21 cellular contexts compared by ENCODE assay signal in the genomic region with DNA sequence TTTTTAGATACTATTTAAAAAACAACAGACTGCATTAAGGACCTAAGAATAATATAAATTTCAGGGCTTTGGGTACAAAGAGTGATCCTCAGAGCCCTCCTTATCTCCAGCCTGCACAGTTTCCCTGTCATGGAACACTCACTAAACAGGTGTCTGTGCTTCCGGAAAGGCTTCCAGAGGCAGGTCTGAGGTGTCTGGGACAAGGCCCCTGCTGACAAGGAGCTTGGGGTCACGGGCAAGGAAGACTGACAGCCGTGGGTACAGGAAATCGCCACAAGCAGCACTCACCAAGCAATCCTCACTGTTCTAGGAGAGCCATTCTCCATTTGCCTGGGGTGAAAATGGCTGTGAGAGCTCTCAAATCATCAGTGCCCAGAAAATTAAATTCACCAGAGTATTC.
DNase-seq lines count a peak whose midpoint lies in the region; ATAC-seq, FAIRE-seq and TF ChIP-seq lines count a peak whose summit lies in the region.
"Had no signal": no experiment of that assay in that cellular context is flagged by ENCODE, and none has a peak within 500 bp of the region (broad histone marks: within the 10 kb centered on the region; RNA-seq: fewer than 3 reads in every experiment).

No MANE protein-coding gene starts in this region.

- H3K4me1 ChIP-seq in H1 (replicated peaks in 1 of 4; ENCODE audit: control insufficient read depth in 3 of 4, insufficient read depth in 4 of 4, low read length in 3 of 4) (peaks cover 2 to 19% (median 6%) of the 10 kb centered on the region in 4 experiments; a peak in 6 of 7 replicates), esophagus squamous epithelium (peaks cover 4 to 34% (median 4%) of the 10 kb centered on the region in 3 donors), HepG2 (ENCODE audit: insufficient read depth, low read length) (no peaks in the 10 kb centered on the region)
- H3K4me1 ChIP-seq: HAP-1 had no signal

- no peaks in the 10 kb centered on the region for H3K36me3 ChIP-seq in H1 (ENCODE audit: control insufficient read depth in 2 of 4, insufficient read depth in 4 of 4, low read length in 3 of 4)
- H3K36me3 ChIP-seq in esophagus squamous epithelium = no peaks in the 10 kb centered on the region
- no peaks in the 10 kb centered on the region for H3K36me3 ChIP-seq in HepG2 (replicated peaks in 1 of 2; ENCODE audit: control insufficient read depth in 1 of 2, insufficient read depth in 2 of 2, low read length in 2 of 2)
- H3K36me3 ChIP-seq: BLaER1 treated with 17β-estradiol and CSF1 and Interleukin-3, amounts not matched to agents 10 nM and 100 nM; HAP-1 had no signal

- no peak overlapping the region for H2AK5ac ChIP-seq in H1 (ENCODE audit: low read depth, low read length)

- peak; percentile 18 for DNase-seq in DMS79 treated with DMSO at 0.1 percent for 48 hours (lab: John Stamatoyannopoulos, UW)
- no peak for DNase-seq in DMS79 (lab: John Stamatoyannopoulos, UW)
- DNase-seq in H1 (ENCODE audit: low read depth in 1 of 2, low spot score in 2 of 2) = no peak
- DNase-seq in pulmonary artery endothelial cell (ENCODE audit: low read depth, low spot score) = peak; percentile 11
- peak; percentile 22 for DNase-seq in ureter (ENCODE audit: low spot score)
- DNase-seq in esophagus squamous epithelium (lab: John Stamatoyannopoulos, UW) = no peak
- DNase-seq in omental fat pad (ENCODE audit: low spot score) = no peak
- DNase-seq in HepG2 (ENCODE audit: low spot score) = no peak
- DNase-seq: CD4-positive, alpha-beta T cell; CD8-positive, alpha-beta memory T cell; DMS 273 treated with DMSO at 0.1 percent for 48 hours; DND-41; GM23248; HFFc6 had no signal

- H2BK20ac ChIP-seq in H1 (ENCODE audit: low read length) = no peak overlapping the region

- H4K20me1 ChIP-seq in H1 (replicated peaks in 1 of 2; ENCODE audit: control insufficient read depth in 1 of 2, insufficient read depth in 2 of 2, low read length in 2 of 2) = no peaks in the 10 kb centered on the region
- no peaks in the 10 kb centered on the region for H4K20me1 ChIP-seq in HepG2 (ENCODE audit: insufficient read depth, low read length)

- H3K27ac ChIP-seq in H1 (ENCODE audit: low read depth, low read length) = no peak overlapping the region
- no peak overlapping the region for H3K27ac ChIP-seq in esophagus squamous epithelium
- H3K27ac ChIP-seq in HepG2 (ENCODE audit: extremely low read length, insufficient read depth, low read length) = no peak overlapping the region
- H3K27ac ChIP-seq: 22Rv1; BLaER1 treated with 17β-estradiol and CSF1 and Interleukin-3, amounts not matched to agents 10 nM and 100 nM; GM23248 had no signal

- H3K79me2 ChIP-seq in H1 (ENCODE audit: control insufficient read depth in 1 of 2, insufficient read depth in 2 of 2, low read length in 2 of 2) (no peaks in the 10 kb centered on the region), HepG2 (ENCODE audit: insufficient read depth, low read length) (no peaks in the 10 kb centered on the region)

- no peak overlapping the region for H3K18ac ChIP-seq in H1 (ENCODE audit: extremely low read depth, low read length)

- in situ Hi-C loops in HepG2 (cut with HindIII; ENCODE audit: extremely low pct_ligation_motif_present, low pct_unique_long_range_greater_than_20kb) = no loop called here

- FAIRE-seq in H1 (lab: Jason Lieb, UNC) (no peak), HepG2 (lab: Jason Lieb, UNC) (no peak)
- FAIRE-seq: A204.1, D721Med, G401.6, GM12892 had no signal

- H3K23ac ChIP-seq in H1 (ENCODE audit: insufficient read length) = no peak overlapping the region

- TF ChIP-seq EP300 in H1 (IDR thresholded peaks at IDR 0.05; ENCODE audit: borderline replicate concordance in 1 of 2, low read depth in 2 of 2, low read length in 2 of 2) (no peak), HepG2 (IDR thresholded peaks at IDR 0.05; ENCODE audit: low read depth in 2 of 2, low read length in 2 of 2) (no peak), HepG2 (CRISPR knock-in tag; IDR thresholded peaks at IDR 0.05; ENCODE audit: borderline replicate concordance) (no peak)

- H3K4me2 ChIP-seq in H1 (ENCODE audit: insufficient read depth in 1 of 2, low read depth in 2 of 2, low read length in 2 of 2) (no peak overlapping the region), HepG2 (ENCODE audit: low read depth, low read length) (no peak overlapping the region)

- no peaks in the 10 kb centered on the region for H3K9me3 ChIP-seq in H1 (ENCODE audit: insufficient read depth in 2 of 2, low read depth in 1 of 2, low read length in 1 of 2)
- peaks cover 0 to 4% (median 0%) of the 10 kb centered on the region in 3 donors for H3K9me3 ChIP-seq in esophagus squamous epithelium
- no peaks in the 10 kb centered on the region for H3K9me3 ChIP-seq in HepG2 (ENCODE audit: low read length)
- H3K9me3 ChIP-seq: HAP-1 had no signal

- H3K23me2 ChIP-seq in H1 (ENCODE audit: low read depth, low read length) = no peaks in the 10 kb centered on the region

- TF ChIP-seq CTCF in H1 (IDR thresholded peaks at IDR 0.05; ENCODE audit: control extremely low read depth in 1 of 3, insufficient read depth in 1 of 3, low read depth in 1 of 3, low read length in 3 of 3) (no peak), esophagus squamous epithelium (IDR thresholded peaks at IDR 0.05) (no peak), omental fat pad (IDR thresholded peaks at IDR 0.05) (no peak), HepG2 (CRISPR knock-in tag; IDR thresholded peaks at IDR 0.05) (no peak)

- H3K4me3 ChIP-seq in H1 (ENCODE audit: extremely low read depth in 1 of 4, insufficient read depth in 2 of 4, low read depth in 3 of 4, low read length in 4 of 4) (no peak overlapping the region), esophagus squamous epithelium (no peak overlapping the region), HepG2 (replicated peaks in 1 of 3; ENCODE audit: insufficient read depth in 1 of 3, low read depth in 2 of 3, low read length in 3 of 3) (no peak overlapping the region)
- H3K4me3 ChIP-seq: BLaER1 treated with 17β-estradiol and CSF1 and Interleukin-3, amounts not matched to agents 10 nM and 100 nM; GM23248; HAP-1 had no signal

- no peak overlapping the region for H2AFZ ChIP-seq in H1 (ENCODE audit: low read length)
- H2AFZ ChIP-seq in HepG2 (ENCODE audit: low read length) = no peak overlapping the region
- H2AFZ ChIP-seq: GM23248 had no signal

- TF ChIP-seq RAD21 in H1 (IDR thresholded peaks at IDR 0.05 in 1 of 2, conservative IDR thresholded peaks at IDR 0.05 in 1 of 2; ENCODE audit: low read depth in 2 of 2, low read length in 2 of 2) = no peak
- TF ChIP-seq RAD21 in HepG2 (CRISPR knock-in tag; IDR thresholded peaks at IDR 0.05) = no peak

- H4K8ac ChIP-seq in H1 (ENCODE audit: extremely low read depth, insufficient read depth, low read length) = 0 out of 2 replicates have a peak overlapping the region, but pooled peaks have one; percentile 4

- H3K56ac ChIP-seq in H1 (replicated peaks; ENCODE audit: insufficient read length, low read depth, low read length) = no peak overlapping the region

- no peak for ATAC-seq in omental fat pad (ENCODE audit: low FRiP score)
- no peak for ATAC-seq in HepG2

- CTCF ChIA-PET in H1 (lab: Charles Lee; ENCODE audit: partially characterized antibody) = no interaction called here
- CTCF ChIA-PET in HepG2 (lab: Yijun Ruan, JAX; ENCODE audit: low intra/inter-chr PET ratio, low total read pairs) = no interaction called here

- H3K79me1 ChIP-seq in H1 (ENCODE audit: low read depth, low read length) = no peaks in the 10 kb centered on the region

- TF ChIP-seq POLR2A in H1 (IDR thresholded peaks at IDR 0.05; ENCODE audit: control extremely low read depth in 1 of 2, low read depth in 2 of 2, low read length in 2 of 2) = no peak
- no peak for TF ChIP-seq POLR2A in esophagus squamous epithelium (IDR thresholded peaks at IDR 0.05)
- no peak for TF ChIP-seq POLR2A in HepG2 (IDR thresholded peaks at IDR 0.05; ENCODE audit: insufficient read depth in 1 of 2, low read depth in 2 of 2, low read length in 2 of 2)

- BruUV-seq in HepG2 (replicated peaks; lab: Mats Ljungman, UMichigan) = no TSS peak

- 90% methylated on average over 4 of the region's 4 CpGs; no CpG with 5 or more reads in 1 of the 2 experiments for WGBS in H1 (ENCODE audit: extremely low coverage in 1 of 2, insufficient coverage in 1 of 2, insufficient read length in 1 of 2, insufficient replicate concordance in 2 of 2, low coverage in 1 of 2, low lambda C conversion rate in 2 of 2, missing lambda C conversion rate in 1 of 2), 2 experiments
- 47 to 52% methylated on average over 2 to 4 of the region's 4 CpGs for WGBS in esophagus squamous epithelium, 2 donors
- WGBS in HepG2 (ENCODE audit: low lambda C conversion rate) = 5% methylated on average over 4 of the region's 4 CpGs

- H2BK120ac ChIP-seq in H1 (replicated peaks; ENCODE audit: low read depth, low read length) = no peak overlapping the region

- no peak overlapping the region for H2BK15ac ChIP-seq in H1 (ENCODE audit: low read length)

- no peaks in the 10 kb centered on the region for H3K27me3 ChIP-seq in H1 (replicated peaks in 1 of 4; ENCODE audit: control insufficient read depth in 3 of 4, extremely low read depth in 1 of 4, insufficient read depth in 3 of 4, low read length in 3 of 4)
- peaks cover 0 to 4% (median 0%) of the 10 kb centered on the region in 4 donors for H3K27me3 ChIP-seq in esophagus squamous epithelium
- H3K27me3 ChIP-seq in HepG2 (ENCODE audit: control insufficient read depth in 1 of 2, insufficient read depth in 2 of 2, low read length in 2 of 2) = peaks cover 6 to 43% of the 10 kb centered on the region in 2 experiments; a peak in 3 of 5 replicates

- intact Hi-C loops in esophagus squamous epithelium (cut with DNase I) = no loop called here
- intact Hi-C loops in HepG2 (cut with micrococcal nuclease; ENCODE audit: unreplicated experiment) = no loop called here

- no peak overlapping the region for H3K9ac ChIP-seq in H1 (replicated peaks in 1 of 4; ENCODE audit: extremely low read depth in 1 of 4, low read depth in 3 of 4, low read length in 3 of 4)
- H3K9ac ChIP-seq in HepG2 (ENCODE audit: insufficient read depth, low read depth, low read length) = no peak overlapping the region
- H3K9ac ChIP-seq: BLaER1 treated with 17β-estradiol and CSF1 and Interleukin-3, amounts not matched to agents 10 nM and 100 nM; GM23248 had no signal

- no peak overlapping the region for H4K5ac ChIP-seq in H1 (ENCODE audit: insufficient read length, low read depth, low read length)

- POLR2A ChIA-PET in H1 (lab: Charles Lee; ENCODE audit: partially characterized antibody) (no interaction called here), HepG2 (lab: Yijun Ruan, JAX) (no interaction called here)

- H3K4ac ChIP-seq in H1 (replicated peaks; ENCODE audit: insufficient read length, low read depth, low read length) = no peak overlapping the region

- no peak overlapping the region for H2BK5ac ChIP-seq in H1 (ENCODE audit: low read depth, low read length)

- no peak overlapping the region for H4K91ac ChIP-seq in H1 (replicated peaks; ENCODE audit: insufficient read length, low read length)

- H2BK12ac ChIP-seq in H1 (ENCODE audit: low read depth, low read length) = no peak overlapping the region

- H3K14ac ChIP-seq in H1 (ENCODE audit: insufficient read length) = no peak overlapping the region

TF ChIP-seq in H1, 55 proteins besides CTCF, POLR2A, EP300 and RAD21 (continues in another document):
- TF ChIP-seq CHD2 (IDR thresholded peaks at IDR 0.05; ENCODE audit: low read length) (no peak), RFX5 (IDR thresholded peaks at IDR 0.05; ENCODE audit: borderline replicate concordance, low read depth, low read length) (no peak)

TF ChIP-seq in HepG2, 621 proteins besides CTCF, POLR2A, EP300 and RAD21 (continues in another document):
- no peak for TF ChIP-seq HOXD1 (CRISPR knock-in tag; IDR thresholded peaks at IDR 0.05)

Comparison
In these comparisons a context has a peak if more than half of its experiments do, and no peak if none do; other contexts are left out.
1. DNase-seq: peak in DMS79 treated with DMSO at 0.1 percent for 48 hours (single experiment), pulmonary artery endothelial cell (single experiment) and ureter (single experiment); none in DMS79 (single experiment), H1 (0 of 2), esophagus squamous epithelium (single experiment), omental fat pad (single experiment) and HepG2 (single experiment).